ENCODE assay signal across 2 cellular contexts in the genomic region with DNA sequence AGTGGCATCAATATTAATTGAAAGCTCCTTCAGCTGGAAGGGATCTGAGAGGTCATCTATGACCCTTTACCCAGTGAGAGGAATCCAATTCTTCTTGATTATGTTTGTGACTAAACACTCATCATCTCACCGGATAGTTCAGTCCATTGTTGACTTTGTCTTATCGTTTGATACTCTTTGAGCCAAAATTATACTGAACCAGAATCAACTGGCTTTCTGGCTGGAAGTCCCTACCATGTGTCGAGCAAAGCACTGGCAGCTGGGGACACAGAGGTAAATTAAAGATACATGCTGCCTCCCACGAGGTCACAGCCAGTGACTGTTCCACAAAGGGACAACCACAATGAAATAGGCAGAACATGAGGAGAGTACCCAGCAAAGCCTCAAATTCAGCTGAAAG.
TF ChIP-seq lines count a peak whose summit lies in the region.

No MANE protein-coding gene starts in this region.

TF ChIP-seq in liver, 16 proteins besides CTCF, POLR2A, EP300 and RAD21 (continued from another document):
- TF ChIP-seq, protein P1, sequence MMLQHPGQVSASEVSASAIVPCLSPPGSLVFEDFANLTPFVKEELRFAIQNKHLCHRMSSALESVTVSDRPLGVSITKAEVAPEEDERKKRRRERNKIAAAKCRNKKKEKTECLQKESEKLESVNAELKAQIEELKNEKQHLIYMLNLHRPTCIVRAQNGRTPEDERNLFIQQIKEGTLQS (IDR thresholded peaks at IDR 0.05) = no peak
- TF ChIP-seq GABPA (IDR thresholded peaks at IDR 0.05 in 1 of 2, conservative IDR thresholded peaks at IDR 0.05 in 1 of 2) (no peak), NR2F2 (IDR thresholded peaks at IDR 0.05) (no peak), JUND (IDR thresholded peaks at IDR 0.05) (peak in 1 of 2 donors; percentile 86), TAF1 (conservative IDR thresholded peaks at IDR 0.05) (no peak), EGR1 (IDR thresholded peaks at IDR 0.05; ENCODE audit: low read depth in 2 of 2) (no peak), RXRA (IDR thresholded peaks at IDR 0.05) (peak; percentile 64 to 96)
- TF ChIP-seq, protein P2, sequence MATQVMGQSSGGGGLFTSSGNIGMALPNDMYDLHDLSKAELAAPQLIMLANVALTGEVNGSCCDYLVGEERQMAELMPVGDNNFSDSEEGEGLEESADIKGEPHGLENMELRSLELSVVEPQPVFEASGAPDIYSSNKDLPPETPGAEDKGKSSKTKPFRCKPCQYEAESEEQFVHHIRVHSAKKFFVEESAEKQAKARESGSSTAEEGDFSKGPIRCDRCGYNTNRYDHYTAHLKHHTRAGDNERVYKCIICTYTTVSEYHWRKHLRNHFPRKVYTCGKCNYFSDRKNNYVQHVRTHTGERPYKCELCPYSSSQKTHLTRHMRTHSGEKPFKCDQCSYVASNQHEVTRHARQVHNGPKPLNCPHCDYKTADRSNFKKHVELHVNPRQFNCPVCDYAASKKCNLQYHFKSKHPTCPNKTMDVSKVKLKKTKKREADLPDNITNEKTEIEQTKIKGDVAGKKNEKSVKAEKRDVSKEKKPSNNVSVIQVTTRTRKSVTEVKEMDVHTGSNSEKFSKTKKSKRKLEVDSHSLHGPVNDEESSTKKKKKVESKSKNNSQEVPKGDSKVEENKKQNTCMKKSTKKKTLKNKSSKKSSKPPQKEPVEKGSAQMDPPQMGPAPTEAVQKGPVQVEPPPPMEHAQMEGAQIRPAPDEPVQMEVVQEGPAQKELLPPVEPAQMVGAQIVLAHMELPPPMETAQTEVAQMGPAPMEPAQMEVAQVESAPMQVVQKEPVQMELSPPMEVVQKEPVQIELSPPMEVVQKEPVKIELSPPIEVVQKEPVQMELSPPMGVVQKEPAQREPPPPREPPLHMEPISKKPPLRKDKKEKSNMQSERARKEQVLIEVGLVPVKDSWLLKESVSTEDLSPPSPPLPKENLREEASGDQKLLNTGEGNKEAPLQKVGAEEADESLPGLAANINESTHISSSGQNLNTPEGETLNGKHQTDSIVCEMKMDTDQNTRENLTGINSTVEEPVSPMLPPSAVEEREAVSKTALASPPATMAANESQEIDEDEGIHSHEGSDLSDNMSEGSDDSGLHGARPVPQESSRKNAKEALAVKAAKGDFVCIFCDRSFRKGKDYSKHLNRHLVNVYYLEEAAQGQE (IDR thresholded peaks at IDR 0.05) = peak; percentile 81
- TF ChIP-seq, protein P3, sequence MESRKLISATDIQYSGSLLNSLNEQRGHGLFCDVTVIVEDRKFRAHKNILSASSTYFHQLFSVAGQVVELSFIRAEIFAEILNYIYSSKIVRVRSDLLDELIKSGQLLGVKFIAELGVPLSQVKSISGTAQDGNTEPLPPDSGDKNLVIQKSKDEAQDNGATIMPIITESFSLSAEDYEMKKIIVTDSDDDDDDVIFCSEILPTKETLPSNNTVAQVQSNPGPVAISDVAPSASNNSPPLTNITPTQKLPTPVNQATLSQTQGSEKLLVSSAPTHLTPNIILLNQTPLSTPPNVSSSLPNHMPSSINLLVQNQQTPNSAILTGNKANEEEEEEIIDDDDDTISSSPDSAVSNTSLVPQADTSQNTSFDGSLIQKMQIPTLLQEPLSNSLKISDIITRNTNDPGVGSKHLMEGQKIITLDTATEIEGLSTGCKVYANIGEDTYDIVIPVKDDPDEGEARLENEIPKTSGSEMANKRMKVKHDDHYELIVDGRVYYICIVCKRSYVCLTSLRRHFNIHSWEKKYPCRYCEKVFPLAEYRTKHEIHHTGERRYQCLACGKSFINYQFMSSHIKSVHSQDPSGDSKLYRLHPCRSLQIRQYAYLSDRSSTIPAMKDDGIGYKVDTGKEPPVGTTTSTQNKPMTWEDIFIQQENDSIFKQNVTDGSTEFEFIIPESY (IDR thresholded peaks at IDR 0.05) = peak; percentile 73

TF ChIP-seq in HepG2, 621 proteins besides CTCF, POLR2A, EP300 and RAD21 (continued from another document):
- TF ChIP-seq, protein P4, sequence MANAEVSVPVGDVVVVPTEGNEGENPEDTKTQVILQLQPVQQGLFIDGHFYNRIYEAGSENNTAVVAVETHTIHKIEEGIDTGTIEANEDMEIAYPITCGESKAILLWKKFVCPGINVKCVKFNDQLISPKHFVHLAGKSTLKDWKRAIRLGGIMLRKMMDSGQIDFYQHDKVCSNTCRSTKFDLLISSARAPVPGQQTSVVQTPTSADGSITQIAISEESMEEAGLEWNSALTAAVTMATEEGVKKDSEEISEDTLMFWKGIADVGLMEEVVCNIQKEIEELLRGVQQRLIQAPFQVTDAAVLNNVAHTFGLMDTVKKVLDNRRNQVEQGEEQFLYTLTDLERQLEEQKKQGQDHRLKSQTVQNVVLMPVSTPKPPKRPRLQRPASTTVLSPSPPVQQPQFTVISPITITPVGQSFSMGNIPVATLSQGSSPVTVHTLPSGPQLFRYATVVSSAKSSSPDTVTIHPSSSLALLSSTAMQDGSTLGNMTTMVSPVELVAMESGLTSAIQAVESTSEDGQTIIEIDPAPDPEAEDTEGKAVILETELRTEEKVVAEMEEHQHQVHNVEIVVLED (CRISPR knock-in tag; IDR thresholded peaks at IDR 0.05; ENCODE audit: borderline replicate concordance) = no peak
- TF ChIP-seq TBP (CRISPR knock-in tag; IDR thresholded peaks at IDR 0.05) = no peak
